ENCODE assay signal across 19 cellular contexts in the genomic region with DNA sequence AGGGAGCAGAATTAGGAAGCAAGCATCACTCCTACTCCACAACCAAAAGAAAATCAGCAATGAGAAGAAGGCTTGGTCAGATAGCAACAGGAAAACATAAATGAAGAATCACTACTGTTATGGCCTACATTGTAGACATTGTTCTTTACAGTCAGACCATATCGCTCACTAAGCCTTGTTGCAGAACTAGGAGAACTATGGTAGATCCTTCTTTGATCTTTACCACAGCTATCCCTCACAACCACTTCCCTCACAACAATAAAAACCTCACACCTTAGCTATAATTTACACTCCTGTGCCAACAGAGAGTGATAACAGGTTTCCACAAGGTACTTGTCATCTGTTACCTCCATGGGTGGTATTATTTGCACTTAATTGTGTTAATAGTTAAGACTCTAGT.
"Had no signal": no experiment of that assay in that cellular context is flagged by ENCODE, and none has a peak within 500 bp of the region (broad histone marks: within the 10 kb centered on the region; RNA-seq: fewer than 3 reads in every experiment).

No MANE protein-coding gene starts in this region.

- H3K36me3 Mint-ChIP-seq: stimulated activated effector memory CD8-positive, alpha-beta T cell treated with anti-CD3 and anti-CD28 coated beads, Interleukin-12 subunit alpha, Interleukin-12 subunit beta, amount 100 ng/mL, for 72 hours had no signal

- H3K4me3 Mint-ChIP-seq: dendritic cell treated with granulocyte-macrophage colony-stimulating factor and Interleukin-4, amounts not matched to agents 40 ng/mL and 50 ng/mL, for 4 days; naive thymus-derived CD4-positive, alpha-beta T cell; nephron progenitor cell; stimulated activated effector memory CD8-positive, alpha-beta T cell treated with anti-CD3 and anti-CD28 coated beads, Interleukin-12 subunit alpha, Interleukin-12 subunit beta, amount 100 ng/mL, for 72 hours had no signal

- H3K9me3 Mint-ChIP-seq: dendritic cell treated with granulocyte-macrophage colony-stimulating factor and Interleukin-4, amounts not matched to agents 40 ng/mL and 50 ng/mL, for 4 days; nephron progenitor cell; stimulated activated effector memory CD8-positive, alpha-beta T cell treated with anti-CD3 and anti-CD28 coated beads, Interleukin-12 subunit alpha, Interleukin-12 subunit beta, amount 100 ng/mL, for 72 hours had no signal

- H3K4me3 ChIP-seq: esophagus squamous epithelium, gastroesophageal sphincter, prostate gland, right lobe of liver, suprapubic skin, tibial artery, upper lobe of left lung, uterus had no signal

- DNase-seq: esophagus squamous epithelium; glutamatergic neuron; islet precursor cell; mammary epithelial cell; naive thymus-derived CD4-positive, alpha-beta T cell; nephron progenitor cell; retina; right lobe of liver; stimulated activated CD4-positive, alpha-beta T cell treated with anti-CD3 and anti-CD28 coated beads, Interleukin-4, amount 100 ng/mL, for 1 hour; tibial artery; upper lobe of left lung; uterus had no signal

- H3K27ac Mint-ChIP-seq: dendritic cell treated with granulocyte-macrophage colony-stimulating factor and Interleukin-4, amounts not matched to agents 40 ng/mL and 50 ng/mL, for 4 days; naive thymus-derived CD4-positive, alpha-beta T cell; nephron progenitor cell; stimulated activated effector memory CD8-positive, alpha-beta T cell treated with anti-CD3 and anti-CD28 coated beads, Interleukin-12 subunit alpha, Interleukin-12 subunit beta, amount 100 ng/mL, for 72 hours had no signal

- H3K27ac ChIP-seq: esophagus squamous epithelium, gastroesophageal sphincter, parathyroid adenoma, prostate gland, right lobe of liver, suprapubic skin, tibial artery, upper lobe of left lung, uterus had no signal

- ATAC-seq: gastroesophageal sphincter; left lobe of liver; naive thymus-derived CD4-positive, alpha-beta T cell; right lobe of liver had no signal
